Comparison of ENCODE assay signal across 21 cellular contexts in the genomic region with DNA sequence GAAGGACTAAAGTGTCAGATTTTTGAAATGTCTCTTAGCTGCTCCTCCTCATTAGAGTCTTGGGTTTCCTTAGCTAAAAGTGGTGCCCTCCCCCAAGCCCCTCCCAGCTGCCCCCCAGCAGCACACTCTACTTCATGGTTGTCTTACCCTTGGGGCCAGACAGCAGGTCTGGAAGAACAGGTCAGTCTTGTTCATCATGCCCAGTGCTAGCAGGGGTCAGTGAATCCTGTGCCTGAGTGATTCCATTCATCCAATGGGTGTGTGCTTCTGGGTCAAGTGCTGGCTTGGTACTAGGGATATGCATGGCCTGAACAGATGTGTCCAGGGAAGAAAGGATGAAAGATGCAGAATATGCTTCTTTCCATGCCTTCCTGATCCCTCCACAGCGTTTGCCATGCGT.
DNase-seq lines count a peak whose midpoint lies in the region; ATAC-seq and TF ChIP-seq lines count a peak whose summit lies in the region.
"Had no signal": no experiment of that assay in that cellular context is flagged by ENCODE, and none has a peak within 500 bp of the region (broad histone marks: within the 10 kb centered on the region; RNA-seq: fewer than 3 reads in every experiment).

No MANE protein-coding gene starts in this region.

- H3K4me3 Mint-ChIP-seq in type B pancreatic cell, result no peak overlapping the region
- no peak overlapping the region for H3K4me3 Mint-ChIP-seq in activated CD4-positive, alpha-beta T cell treated with anti-CD3 and anti-CD28 coated beads for 36 hours
- H3K4me3 Mint-ChIP-seq: CD4-positive, alpha-beta T cell; GM23338; HFFc6 had no signal

- TF ChIP-seq POLR2A in sigmoid colon (IDR thresholded peaks at IDR 0.05), result no peak

- ATAC-seq in esophagus mucosa, result peak; percentile 45
- no peak for ATAC-seq in activated CD4-positive, alpha-beta T cell treated with anti-CD3 and anti-CD28 coated beads for 36 hours
- ATAC-seq: GM23338, HCT116, HepG2 had no signal

- H3K9me3 ChIP-seq in PC-9 (ENCODE audit: insufficient read depth, low read depth) (no peaks in the 10 kb centered on the region), sigmoid colon (no peaks in the 10 kb centered on the region)

- no peaks in the 10 kb centered on the region for H3F3A ChIP-seq in PC-9 (ENCODE audit: insufficient read depth, low read depth)

- H3K27me3 ChIP-seq in PC-9 (ENCODE audit: insufficient read depth, low read depth) (no peaks in the 10 kb centered on the region), sigmoid colon (no peaks in the 10 kb centered on the region)

- WGBS in sigmoid colon, 2 donors, result 83 to 95% methylated on average over 2 of the region's 2 CpGs

- H3K4me1 ChIP-seq in PC-9 (replicated peaks; ENCODE audit: insufficient read depth), result peaks cover 31% of the 10 kb centered on the region
- H3K4me1 ChIP-seq in sigmoid colon, result peaks cover 0 to 19% (median 3%) of the 10 kb centered on the region in 4 donors

- peaks cover 20% of the 10 kb centered on the region for H3K4me1 Mint-ChIP-seq in type B pancreatic cell (ENCODE audit: unreplicated experiment)
- peaks cover 7% of the 10 kb centered on the region for H3K4me1 Mint-ChIP-seq in activated CD4-positive, alpha-beta T cell treated with anti-CD3 and anti-CD28 coated beads for 36 hours

- H3K27ac ChIP-seq in PC-9 (no peak overlapping the region), caudate nucleus (ENCODE audit: low read depth, low read length) (peak overlapping the region; percentile 11), substantia nigra (ENCODE audit: low read depth, low read length, poor library complexity, severe bottlenecking) (peak overlapping the region; percentile 39), sigmoid colon (no peak overlapping the region)
- H3K27ac ChIP-seq: C4-2B, HL-60 had no signal

- H3K27ac Mint-ChIP-seq in type B pancreatic cell, result no peak overlapping the region
- no peak overlapping the region for H3K27ac Mint-ChIP-seq in activated CD4-positive, alpha-beta T cell treated with anti-CD3 and anti-CD28 coated beads for 36 hours
- H3K27ac Mint-ChIP-seq: CD4-positive, alpha-beta T cell; GM23338; HFFc6 had no signal

- no peaks in the 10 kb centered on the region for H3K36me3 Mint-ChIP-seq in type B pancreatic cell
- no peaks in the 10 kb centered on the region for H3K36me3 Mint-ChIP-seq in activated CD4-positive, alpha-beta T cell treated with anti-CD3 and anti-CD28 coated beads for 36 hours (ENCODE audit: low read depth)
- H3K36me3 Mint-ChIP-seq: IgD-negative memory B cell had no signal

- H3K79me2 ChIP-seq in PC-9 (ENCODE audit: low read depth), result no peaks in the 10 kb centered on the region

- H3K36me3 ChIP-seq in PC-9 (ENCODE audit: low read depth), result no peaks in the 10 kb centered on the region
- H3K36me3 ChIP-seq in sigmoid colon, result peaks cover 0 to 15% (median 3%) of the 10 kb centered on the region in 4 donors

- TF ChIP-seq CTCF in PC-9 (conservative IDR thresholded peaks at IDR 0.05) (no peak), type B pancreatic cell (conservative IDR thresholded peaks at IDR 0.05) (no peak), sigmoid colon (IDR thresholded peaks at IDR 0.05) (no peak)

- H2AFZ ChIP-seq in PC-9, result no peak overlapping the region
- H2AFZ ChIP-seq: GM23338 had no signal

- H3K4me2 ChIP-seq in PC-9, result peak overlapping the region; percentile 53
- H3K4me2 ChIP-seq: GM23338 had no signal

- TF ChIP-seq EP300 in sigmoid colon (IDR thresholded peaks at IDR 0.05), result no peak

- no peaks in the 10 kb centered on the region for H3K9me3 Mint-ChIP-seq in type B pancreatic cell
- no peaks in the 10 kb centered on the region for H3K9me3 Mint-ChIP-seq in activated CD4-positive, alpha-beta T cell treated with anti-CD3 and anti-CD28 coated beads for 36 hours (ENCODE audit: low read depth)
- H3K9me3 Mint-ChIP-seq: CD4-positive, alpha-beta T cell; GM23338; HFFc6; IgD-negative memory B cell had no signal

- no peaks in the 10 kb centered on the region for H3K27me3 Mint-ChIP-seq in type B pancreatic cell
- H3K27me3 Mint-ChIP-seq in activated CD4-positive, alpha-beta T cell treated with anti-CD3 and anti-CD28 coated beads for 36 hours, result no peaks in the 10 kb centered on the region
- H3K27me3 Mint-ChIP-seq: CD4-positive, alpha-beta T cell; IgD-negative memory B cell had no signal

- BruUV-seq in PC-9 (replicated peaks; lab: Mats Ljungman, UMichigan), result no TSS peak

- DNase-seq in PC-9 (peak; percentile 40 to 73), caudate nucleus (lab: John Stamatoyannopoulos, UW) (no peak), substantia nigra (lab: John Stamatoyannopoulos, UW) (no peak), type B pancreatic cell (ENCODE audit: extremely low spot score, unreplicated experiment) (no peak), AML-193 (lab: John Stamatoyannopoulos, UW) (no peak), sigmoid colon (no peak)
- DNase-seq in activated CD4-positive, alpha-beta T cell treated with anti-CD3 and anti-CD28 coated beads for 36 hours, result no peak
- DNase-seq: ACHN; CD4-positive, alpha-beta T cell; DMS153; GDM1; H7; HFFc6; KBM-7 had no signal

- CTCF ChIA-PET in PC-9 (lab: Charles Lee), result no interaction called here
- CTCF ChIA-PET in activated CD4-positive, alpha-beta T cell treated with anti-CD3 and anti-CD28 coated beads for 36 hours (lab: Charles Lee), result interaction anchor here (0.9 kb wide), 1 partner anchor 22 kb away, joined by 3 read pairs; no protein-coding TSS in a partner anchor

- H3K4me3 ChIP-seq in PC-9, result no peak overlapping the region
- H3K4me3 ChIP-seq in sigmoid colon, result no peak overlapping the region
- H3K4me3 ChIP-seq: GM23338 had no signal

- intact Hi-C loops in PC-9 (cut with micrococcal nuclease; ENCODE audit: unreplicated experiment), result no loop called here
- intact Hi-C loops in activated CD4-positive, alpha-beta T cell treated with anti-CD3 and anti-CD28 coated beads for 36 hours (cut with DNase I, micrococcal nuclease), result no loop called here
- intact Hi-C loops in sigmoid colon (cut with DNase I), result no loop called here

- POLR2A ChIA-PET in PC-9 (lab: Charles Lee; ENCODE audit: unreplicated experiment), result interaction anchor here (0.6 kb wide), 1 partner anchor 222 kb away, joined by 3 read pairs; no protein-coding TSS in a partner anchor
- POLR2A ChIA-PET in activated CD4-positive, alpha-beta T cell treated with anti-CD3 and anti-CD28 coated beads for 36 hours (lab: Charles Lee), result interaction anchor here (0.6 kb wide), 1 partner anchor 582 kb away, joined by 3 read pairs; no protein-coding TSS in a partner anchor

- no peaks in the 10 kb centered on the region for H4K20me1 ChIP-seq in PC-9 (ENCODE audit: insufficient read depth)

- H3K9me2 ChIP-seq in PC-9 (ENCODE audit: insufficient read depth), result no peaks in the 10 kb centered on the region

Comparison
In these comparisons a context has a peak if more than half of its experiments do, and no peak if none do; other contexts are left out.
1. DNase-seq: peak in PC-9 (2 of 2); none in caudate nucleus (0 of 61), substantia nigra (0 of 49), type B pancreatic cell (single experiment), AML-193 (0 of 2), activated CD4-positive, alpha-beta T cell treated with anti-CD3 and anti-CD28 coated beads for 36 hours (single experiment) and sigmoid colon (single experiment).
2. H3K27ac ChIP-seq: peak in caudate nucleus (single experiment) and substantia nigra (single experiment); none in PC-9 (single experiment) and sigmoid colon (0 of 4).